In genomic region chr12:6188954-6189353, GRCh38 we compare ENCODE assay signal across 16 cellular contexts.
"Had no signal": no experiment of that assay in that cellular context is flagged by ENCODE, and none has a peak within 500 bp of the region (broad histone marks: within the 10 kb centered on the region; RNA-seq: fewer than 3 reads in every experiment).

No MANE protein-coding gene starts in this region.

- H3K36me3 ChIP-seq: thyroid gland had no signal

- H3K27ac Mint-ChIP-seq: activated CD4-positive, alpha-beta T cell treated with anti-CD3 and anti-CD28 coated beads, Interleukin-2, amount 10 ng/mL, durations not matched to agents 24 days and 14 days; activated naive CD8-positive, alpha-beta T cell treated with anti-CD3 and anti-CD28 coated beads, Interleukin-2, amount 50 U/mL, for 24 hours; activated T-helper 1 cell treated with anti-CD3 and anti-CD28 coated beads, Interleukin-12 subunit alpha, Interleukin-12 subunit beta, Interleukin-2, Interleukin-4 antibody, amounts not matched to agents 30 ng/mL and 10 ng/mL and 1 ng/mL, durations not matched to agents 14 hours and 24 hours and 36 hours; natural killer cell treated with Interleukin-12 subunit alpha and Interleukin-12 subunit beta and Interleukin-15 and Interleukin-18, amount 100 ng/mL, for 72 hours; stimulated activated naive CD8-positive, alpha-beta T cell treated with anti-CD3 and anti-CD28 coated beads, Interleukin-15, Interleukin-2, amounts not matched to agents 100 ng/mL and 50 ng/mL, for 24 hours had no signal

- H3K9me3 ChIP-seq: psoas muscle, thyroid gland had no signal

- H3K4me3 Mint-ChIP-seq: activated CD4-positive, alpha-beta T cell treated with anti-CD3 and anti-CD28 coated beads, Interleukin-2, amount 10 ng/mL, durations not matched to agents 24 days and 14 days; activated naive CD8-positive, alpha-beta T cell treated with anti-CD3 and anti-CD28 coated beads, Interleukin-2, amount 50 U/mL, for 24 hours; activated T-helper 1 cell treated with anti-CD3 and anti-CD28 coated beads, Interleukin-12 subunit alpha, Interleukin-12 subunit beta, Interleukin-2, Interleukin-4 antibody, amounts not matched to agents 30 ng/mL and 10 ng/mL and 1 ng/mL, durations not matched to agents 14 hours and 24 hours and 36 hours; natural killer cell treated with Interleukin-12 subunit alpha and Interleukin-12 subunit beta and Interleukin-15 and Interleukin-18, amount 100 ng/mL, for 72 hours; stimulated activated naive CD8-positive, alpha-beta T cell treated with anti-CD3 and anti-CD28 coated beads, Interleukin-15, Interleukin-2, amounts not matched to agents 100 ng/mL and 50 ng/mL, for 24 hours had no signal

- H3K4me1 ChIP-seq: psoas muscle, thyroid gland had no signal

- H3K27me3 ChIP-seq: hepatocyte, thyroid gland had no signal

- DNase-seq: activated CD4-positive, alpha-beta T cell treated with anti-CD3 and anti-CD28 coated beads, Interleukin-2, amount 10 ng/mL, durations not matched to agents 24 days and 14 days; activated naive CD4-positive, alpha-beta T cell; activated naive CD8-positive, alpha-beta T cell treated with anti-CD3 and anti-CD28 coated beads, Interleukin-2, amount 50 U/mL, for 24 hours; caudate nucleus; effector CD8-positive, alpha-beta T cell; kidney glomerular epithelial cell; midbrain; psoas muscle; stimulated activated CD4-positive, alpha-beta T cell treated with anti-CD3 and anti-CD28 coated beads, Interleukin-2, amount 100 ng/mL, for 24 hours; thyroid gland had no signal

- H3K27ac ChIP-seq: hepatocyte, psoas muscle, thyroid gland had no signal

- H3K9me3 Mint-ChIP-seq: activated CD4-positive, alpha-beta T cell treated with anti-CD3 and anti-CD28 coated beads, Interleukin-2, amount 10 ng/mL, durations not matched to agents 24 days and 14 days; activated naive CD8-positive, alpha-beta T cell treated with anti-CD3 and anti-CD28 coated beads, Interleukin-2, amount 50 U/mL, for 24 hours; activated T-helper 1 cell treated with anti-CD3 and anti-CD28 coated beads, Interleukin-12 subunit alpha, Interleukin-12 subunit beta, Interleukin-2, Interleukin-4 antibody, amounts not matched to agents 30 ng/mL and 10 ng/mL and 1 ng/mL, durations not matched to agents 14 hours and 24 hours and 36 hours; natural killer cell treated with Interleukin-12 subunit alpha and Interleukin-12 subunit beta and Interleukin-15 and Interleukin-18, amount 100 ng/mL, for 72 hours; stimulated activated naive CD8-positive, alpha-beta T cell treated with anti-CD3 and anti-CD28 coated beads, Interleukin-15, Interleukin-2, amounts not matched to agents 100 ng/mL and 50 ng/mL, for 24 hours had no signal

- H3K4me3 ChIP-seq: coronary artery, hepatocyte, psoas muscle, thyroid gland had no signal

- H3K36me3 Mint-ChIP-seq: natural killer cell treated with Interleukin-12 subunit alpha and Interleukin-12 subunit beta and Interleukin-15 and Interleukin-18, amount 100 ng/mL, for 72 hours had no signal

- H3K4me1 Mint-ChIP-seq: activated CD4-positive, alpha-beta T cell treated with anti-CD3 and anti-CD28 coated beads, Interleukin-2, amount 10 ng/mL, durations not matched to agents 24 days and 14 days had no signal

- ATAC-seq: natural killer cell treated with Interleukin-12 subunit alpha and Interleukin-12 subunit beta and Interleukin-15 and Interleukin-18, amount 100 ng/mL, for 72 hours; psoas muscle; sciatic nerve had no signal
